Comparison of ENCODE assay signal across 15 cellular contexts in genomic region chr1:75136921-75137641, GRCh38. TPM values are rescaled to one million over a fixed set of nuclear protein-coding genes. Genes with fewer than 3 reads are reported as not detected.
DNase-seq lines count a peak whose midpoint lies in the region; ATAC-seq, FAIRE-seq and TF ChIP-seq lines count a peak whose summit lies in the region.
"Had no signal": no experiment of that assay in that cellular context is flagged by ENCODE, and none has a peak within 500 bp of the region (broad histone marks: within the 10 kb centered on the region; RNA-seq: fewer than 3 reads in every experiment).

No MANE protein-coding gene starts in this region.

- H3K27me3 Mint-ChIP-seq in MCF 10A (ENCODE audit: insufficient read depth, unreplicated experiment) (no peaks in the 10 kb centered on the region), astrocyte (ENCODE audit: low read depth, unreplicated experiment) (peaks cover 65% of the 10 kb centered on the region)

- TF ChIP-seq POLR2A in upper lobe of left lung (IDR thresholded peaks at IDR 0.05) = no peak

- H3K4me2 ChIP-seq in mammary epithelial cell (ENCODE audit: insufficient read depth, low read depth, low read length) (no peak overlapping the region), astrocyte (ENCODE audit: low read length) (no peak overlapping the region)

- H3K36me3 ChIP-seq in mammary epithelial cell (ENCODE audit: insufficient read depth, low read length) = no peaks in the 10 kb centered on the region
- H3K36me3 ChIP-seq in astrocyte (ENCODE audit: insufficient read depth, low read length) = no peaks in the 10 kb centered on the region
- no peaks in the 10 kb centered on the region for H3K36me3 ChIP-seq in kidney epithelial cell (ENCODE audit: control insufficient read depth, insufficient read depth, low read length)
- H3K36me3 ChIP-seq in upper lobe of left lung = no peaks in the 10 kb centered on the region

- no peak for TF ChIP-seq EP300 in upper lobe of left lung (IDR thresholded peaks at IDR 0.05)

- intact Hi-C loops in mammary epithelial cell (cut with micrococcal nuclease) = loop anchor here (10.0 kb wide), 1 partner anchor 82 kb away; no protein-coding TSS in a partner anchor
- intact Hi-C loops in MCF 10A (cut with micrococcal nuclease) = no loop called here

- H3K27me3 ChIP-seq in mammary epithelial cell (ENCODE audit: insufficient read depth, low read length) (peaks cover 71% of the 10 kb centered on the region), astrocyte (ENCODE audit: insufficient read depth, low read length) (peaks cover 67% of the 10 kb centered on the region), kidney epithelial cell (ENCODE audit: control insufficient read depth, insufficient read depth, low read length) (peaks cover 58% of the 10 kb centered on the region), upper lobe of left lung (peaks cover 0 to 51% (median 29%) of the 10 kb centered on the region in 4 donors)

- H3K79me2 ChIP-seq in mammary epithelial cell (ENCODE audit: insufficient read depth, low read length) (no peaks in the 10 kb centered on the region), astrocyte (ENCODE audit: insufficient read depth, low read length) (no peaks in the 10 kb centered on the region)

- POLR2A ChIA-PET in MCF 10A (lab: Yijun Ruan, JAX) = no interaction called here

- H2AFZ ChIP-seq in mammary epithelial cell (ENCODE audit: low read depth, low read length) (no peak overlapping the region), astrocyte (ENCODE audit: low read depth, low read length) (no peak overlapping the region)

- peaks cover 15% of the 10 kb centered on the region for H3K9me3 Mint-ChIP-seq in MCF 10A (ENCODE audit: unreplicated experiment)
- H3K9me3 Mint-ChIP-seq in astrocyte (ENCODE audit: unreplicated experiment) = no peaks in the 10 kb centered on the region

- H3K4me1 Mint-ChIP-seq in MCF 10A (ENCODE audit: insufficient read depth, unreplicated experiment) = no peaks in the 10 kb centered on the region
- peaks cover 28% of the 10 kb centered on the region for H3K4me1 Mint-ChIP-seq in astrocyte (ENCODE audit: low read depth, unreplicated experiment)

- ATAC-seq in upper lobe of left lung (ENCODE audit: low FRiP score in 2 of 2) (peak; percentile 30 to 31), HG02642 (IDR thresholded peaks at IDR 0.05; ENCODE audit: poor library complexity, unreplicated experiment) (no peak)

- DNase-seq in mammary epithelial cell (peak; percentile 26), MCF 10A (ENCODE audit: unreplicated experiment) (no peak), astrocyte (ENCODE audit: low read depth) (no peak), kidney epithelial cell (ENCODE audit: low read depth) (peak; percentile 2), upper lobe of left lung (peak in 1 of 2 donors; percentile 65), NCI-H526 (lab: John Stamatoyannopoulos, UW) (no peak)
- no peak for DNase-seq in activated CD8-positive, alpha-beta memory T cell treated with anti-CD3 and anti-CD28 coated beads, Interleukin-2, amount 50 U/mL, for 4 hours
- DNase-seq: ACHN; activated CD4-positive, alpha-beta T cell treated with anti-CD3 and anti-CD28 coated beads, Interleukin-2, amount 10 ng/mL, durations not matched to agents 7 days and 5 days; activated naive CD4-positive, alpha-beta T cell had no signal

- no peaks in the 10 kb centered on the region for H4K20me1 ChIP-seq in mammary epithelial cell (ENCODE audit: insufficient read depth, low read length)
- H4K20me1 ChIP-seq in astrocyte (ENCODE audit: insufficient read depth, low read length) = no peaks in the 10 kb centered on the region

- H3K9ac ChIP-seq in mammary epithelial cell (ENCODE audit: insufficient read depth, low read length) (no peak overlapping the region), astrocyte (ENCODE audit: low read length) (no peak overlapping the region)
- H3K9ac ChIP-seq: SK-N-SH had no signal

- no peak for TF ChIP-seq CTCF in mammary epithelial cell (conservative IDR thresholded peaks at IDR 0.05 in 1 of 2, IDR thresholded peaks at IDR 0.05 in 1 of 2; ENCODE audit: extremely low read depth in 1 of 2, insufficient read depth in 1 of 2, low read depth in 1 of 2, low read length in 2 of 2)
- no peak for TF ChIP-seq CTCF in MCF 10A (IDR thresholded peaks at IDR 0.05; ENCODE audit: unreplicated experiment)
- TF ChIP-seq CTCF in astrocyte (IDR thresholded peaks at IDR 0.05; ENCODE audit: insufficient read depth, low read depth, low read length) = no peak
- no peak for TF ChIP-seq CTCF in kidney epithelial cell (IDR thresholded peaks at IDR 0.05; ENCODE audit: insufficient read depth, low read length, poor library complexity, severe bottlenecking)
- TF ChIP-seq CTCF in upper lobe of left lung (IDR thresholded peaks at IDR 0.05) = no peak

- no peaks in the 10 kb centered on the region for H3K9me3 ChIP-seq in mammary epithelial cell (replicated peaks; ENCODE audit: insufficient read depth, low read length)
- no peaks in the 10 kb centered on the region for H3K9me3 ChIP-seq in astrocyte (ENCODE audit: insufficient read depth, low read depth, low read length)
- peaks cover 0 to 2% (median 0%) of the 10 kb centered on the region in 4 donors for H3K9me3 ChIP-seq in upper lobe of left lung
- H3K9me3 ChIP-seq: SK-N-SH had no signal

- 23% methylated on average over 9 of the region's 37 CpGs for WGBS in mammary epithelial cell (ENCODE audit: low coverage, missing lambda C conversion rate)
- 6 to 12% methylated on average over 12 to 36 of the region's 37 CpGs for WGBS in upper lobe of left lung, 2 donors

- H3K4me3 Mint-ChIP-seq in MCF 10A (ENCODE audit: unreplicated experiment) (no peak overlapping the region), astrocyte (ENCODE audit: unreplicated experiment) (peak overlapping the region; percentile 78)
- H3K4me3 Mint-ChIP-seq: activated CD4-positive, alpha-beta T cell treated with anti-CD3 and anti-CD28 coated beads, Interleukin-2, amount 10 ng/mL, durations not matched to agents 7 days and 5 days had no signal

- BruUV-seq in mammary epithelial cell (replicated peaks; lab: Mats Ljungman, UMichigan) (no TSS peak), MCF 10A (replicated peaks; lab: Mats Ljungman, UMichigan) (no TSS peak)

- H3K27ac ChIP-seq in mammary epithelial cell (ENCODE audit: insufficient read depth, low read depth, low read length) (no peak overlapping the region), astrocyte (ENCODE audit: low read depth, low read length) (no peak overlapping the region), upper lobe of left lung (no peak overlapping the region)

- no peaks in the 10 kb centered on the region for H3K36me3 Mint-ChIP-seq in MCF 10A (ENCODE audit: insufficient read depth, unreplicated experiment)
- H3K36me3 Mint-ChIP-seq in astrocyte (ENCODE audit: low read depth, unreplicated experiment) = no peaks in the 10 kb centered on the region

- FAIRE-seq in astrocyte (lab: Jason Lieb, UNC) = no peak
- FAIRE-seq: colon had no signal

- H3K27ac Mint-ChIP-seq in MCF 10A (ENCODE audit: low read depth, unreplicated experiment) (no peak overlapping the region), astrocyte (ENCODE audit: unreplicated experiment) (no peak overlapping the region)
- H3K27ac Mint-ChIP-seq: activated CD4-positive, alpha-beta T cell treated with anti-CD3 and anti-CD28 coated beads, Interleukin-2, amount 10 ng/mL, durations not matched to agents 7 days and 5 days; memory B cell had no signal

- in situ Hi-C loops in mammary epithelial cell (cut with MboI; ENCODE audit: low sequenced_read_pairs in 2 of 2) = no loop called here

- H3K4me3 ChIP-seq in mammary epithelial cell (replicated peaks in 1 of 3; ENCODE audit: insufficient read depth in 1 of 3, low read depth in 2 of 3, low read length in 3 of 3) (no peak overlapping the region), astrocyte (ENCODE audit: insufficient read depth, low read depth, low read length) (no peak overlapping the region), kidney epithelial cell (ENCODE audit: low read depth, low read length) (no peak overlapping the region), upper lobe of left lung (no peak overlapping the region)

- dilution Hi-C loops in mammary epithelial cell (cut with HindIII; ENCODE audit: low sequenced_read_pairs) = no loop called here

- CTCF ChIA-PET in mammary epithelial cell (lab: Charles Lee; ENCODE audit: low non-redundant PET) (no interaction called here), MCF 10A (lab: Yijun Ruan, JAX) (no interaction called here)

- peaks cover 9% of the 10 kb centered on the region for H3K4me1 ChIP-seq in mammary epithelial cell (ENCODE audit: insufficient read depth, low read length)
- H3K4me1 ChIP-seq in astrocyte (ENCODE audit: insufficient read depth, low read length) = no peaks in the 10 kb centered on the region
- H3K4me1 ChIP-seq in upper lobe of left lung = peaks cover 17 to 32% (median 19%) of the 10 kb centered on the region in 4 donors

RNA-seq across cellular contexts. Expression of gene LHX8, which starts 2.9 kb away (rescaled TPM):
- not detected for total RNA-seq in mammary epithelial cell
- polyA plus RNA-seq in mammary epithelial cell = not detected
- polyA minus RNA-seq in mammary epithelial cell = not detected
- total RNA-seq in MCF 10A (2022) = not detected in 2 replicates
- 0.48 and 0.52 TPM in 2 replicates for total RNA-seq in astrocyte
- not detected in 2 replicates for total RNA-seq in kidney epithelial cell
- not detected for total RNA-seq in upper lobe of left lung
- total RNA-seq: activated CD4-positive, alpha-beta T cell treated with anti-CD3 and anti-CD28 coated beads, Interleukin-2, amount 10 ng/mL, durations not matched to agents 7 days and 5 days; pulmonary artery endothelial cell had no signal

Comparison
In these comparisons a context has a peak if more than half of its experiments do, and no peak if none do; other contexts are left out.
1. DNase-seq: peak in mammary epithelial cell (single experiment) and kidney epithelial cell (single experiment); none in MCF 10A (single experiment), astrocyte (single experiment), activated CD8-positive, alpha-beta memory T cell treated with anti-CD3 and anti-CD28 coated beads, Interleukin-2, amount 50 U/mL, for 4 hours (single experiment) and NCI-H526 (0 of 2).